ENCODE assay signal across 33 cellular contexts in genomic region chr17:69565447-69565846, GRCh38.
DNase-seq lines count a peak whose midpoint lies in the region; ATAC-seq and TF ChIP-seq lines count a peak whose summit lies in the region.
"Had no signal": no experiment of that assay in that cellular context is flagged by ENCODE, and none has a peak within 500 bp of the region (broad histone marks: within the 10 kb centered on the region; RNA-seq: fewer than 3 reads in every experiment).

No MANE protein-coding gene starts in this region.

- no peaks in the 10 kb centered on the region for H3K27me3 ChIP-seq in neural progenitor cell
- H3K27me3 ChIP-seq: BLaER1; BLaER1 treated with 17β-estradiol and CSF1 and Interleukin-3, amounts not matched to agents 10 nM and 100 nM had no signal

- DNase-seq in T-helper 17 cell (no peak), neural crest cell (ENCODE audit: low read depth, low spot score) (no peak), neural progenitor cell (ENCODE audit: low spot score) (no peak)
- DNase-seq in effector CD4-positive, alpha-beta T cell, result no peak
- DNase-seq in activated CD4-positive, alpha-beta T cell treated with anti-CD3 and anti-CD28 coated beads, Interleukin-2, amount 50 U/mL, for 4 hours, result no peak
- DNase-seq: 8988T; ACHN; AML-193; BE2C; C1 segment of cervical spinal cord; Caco-2; Calu3; CD4-positive, alpha-beta memory T cell; CD4-positive, alpha-beta T cell; CD4-positive, CD25-positive, alpha-beta regulatory T cell; CD8-positive, alpha-beta memory T cell; CD8-positive, alpha-beta T cell; COR-L47; DMS 273 treated with DMSO at 0.1 percent for 48 hours; DMS153; DMS53; DMS79; DMS79 treated with DMSO at 0.1 percent for 48 hours; DND-41; EL had no signal

- no peaks in the 10 kb centered on the region for H3K79me2 ChIP-seq in neural progenitor cell (ENCODE audit: low read depth)

- H3K4me1 Mint-ChIP-seq in T-helper 17 cell (peaks cover 2% of the 10 kb centered on the region), neural crest cell (no peaks in the 10 kb centered on the region), neural progenitor cell (no peaks in the 10 kb centered on the region)

- no peak overlapping the region for H3K4me3 ChIP-seq in neural progenitor cell
- H3K4me3 ChIP-seq: A549; BLaER1; BLaER1 treated with 17β-estradiol and CSF1 and Interleukin-3, amounts not matched to agents 10 nM and 100 nM had no signal

- H3K9me3 Mint-ChIP-seq in neural crest cell (no peaks in the 10 kb centered on the region), neural progenitor cell (no peaks in the 10 kb centered on the region)
- H3K9me3 Mint-ChIP-seq: CD4-positive, alpha-beta T cell; CD4-positive, CD25-positive, alpha-beta regulatory T cell; CD8-positive, alpha-beta memory T cell; CD8-positive, alpha-beta T cell had no signal

- no peaks in the 10 kb centered on the region for H3K36me3 ChIP-seq in neural progenitor cell
- H3K36me3 ChIP-seq: BE2C; BLaER1; BLaER1 treated with 17β-estradiol and CSF1 and Interleukin-3, amounts not matched to agents 10 nM and 100 nM had no signal

- H3K27me3 Mint-ChIP-seq in T-helper 17 cell (peaks cover 22% of the 10 kb centered on the region), neural crest cell (ENCODE audit: low read depth) (peaks cover 5% of the 10 kb centered on the region), neural progenitor cell (ENCODE audit: insufficient read depth, low read depth) (no peaks in the 10 kb centered on the region)
- H3K27me3 Mint-ChIP-seq: CD4-positive, alpha-beta T cell had no signal

- ATAC-seq in T-helper 17 cell (no peak), HG02852 (IDR thresholded peaks at IDR 0.05; ENCODE audit: unreplicated experiment) (no peak)
- ATAC-seq: A549; CD8-positive, alpha-beta T cell had no signal

- no peaks in the 10 kb centered on the region for H3F3A ChIP-seq in neural progenitor cell (ENCODE audit: low read depth)

- H3K27ac Mint-ChIP-seq in T-helper 17 cell (no peak overlapping the region), neural crest cell (ENCODE audit: unreplicated experiment) (no peak overlapping the region), neural progenitor cell (no peak overlapping the region)
- H3K27ac Mint-ChIP-seq: B cell; CD14-positive monocyte; CD4-positive, alpha-beta memory T cell; CD4-positive, alpha-beta T cell; CD4-positive, CD25-positive, alpha-beta regulatory T cell; CD8-positive, alpha-beta memory T cell; CD8-positive, alpha-beta T cell had no signal

- no peak overlapping the region for H2AFZ ChIP-seq in neural progenitor cell (replicated peaks)

- H3K4me3 Mint-ChIP-seq in T-helper 17 cell, result peak overlapping the region; percentile 33
- H3K4me3 Mint-ChIP-seq in neural crest cell, result peak overlapping the region; percentile 3
- H3K4me3 Mint-ChIP-seq in neural progenitor cell, result peak overlapping the region; percentile 7
- H3K4me3 Mint-ChIP-seq: B cell; CD14-positive monocyte; CD4-positive, alpha-beta memory T cell; CD4-positive, alpha-beta T cell; CD4-positive, CD25-positive, alpha-beta regulatory T cell; CD8-positive, alpha-beta memory T cell; CD8-positive, alpha-beta T cell had no signal

- no peak overlapping the region for H3K4me2 ChIP-seq in neural progenitor cell
- H3K4me2 ChIP-seq: A549; BLaER1; BLaER1 treated with 17β-estradiol and CSF1 and Interleukin-3, amounts not matched to agents 10 nM and 100 nM had no signal

- H3K4me1 ChIP-seq in neural progenitor cell, result no peaks in the 10 kb centered on the region
- H3K4me1 ChIP-seq: A549, BE2C, Caco-2 had no signal

- H3K9me3 ChIP-seq in T-helper 17 cell (ENCODE audit: control insufficient read depth, low read length, poor library complexity, severe bottlenecking) (no peaks in the 10 kb centered on the region), neural progenitor cell (ENCODE audit: low read depth) (no peaks in the 10 kb centered on the region)
- H3K9me3 ChIP-seq: A549, BE2C, Caco-2 had no signal

- TF ChIP-seq CTCF in neural crest cell (conservative IDR thresholded peaks at IDR 0.05) (no peak), neural progenitor cell (IDR thresholded peaks at IDR 0.05) (no peak)

- no peaks in the 10 kb centered on the region for H4K20me1 ChIP-seq in neural progenitor cell (ENCODE audit: low read depth)
- H4K20me1 ChIP-seq: BLaER1; BLaER1 treated with 17β-estradiol and CSF1 and Interleukin-3, amounts not matched to agents 10 nM and 100 nM had no signal

- no peak overlapping the region for H3K9ac ChIP-seq in neural progenitor cell
- H3K9ac ChIP-seq: BLaER1; BLaER1 treated with 17β-estradiol and CSF1 and Interleukin-3, amounts not matched to agents 10 nM and 100 nM had no signal

- no peak overlapping the region for H3K27ac ChIP-seq in neural progenitor cell
- H3K27ac ChIP-seq: 22Rv1; A549; BLaER1; BLaER1 treated with 17β-estradiol and CSF1 and Interleukin-3, amounts not matched to agents 10 nM and 100 nM; C4-2B had no signal

- H3K36me3 Mint-ChIP-seq in T-helper 17 cell (ENCODE audit: low read depth) (no peaks in the 10 kb centered on the region), neural crest cell (ENCODE audit: low read depth) (no peaks in the 10 kb centered on the region), neural progenitor cell (no peaks in the 10 kb centered on the region)
- H3K36me3 Mint-ChIP-seq: CD14-positive monocyte; CD4-positive, alpha-beta memory T cell; CD4-positive, CD25-positive, alpha-beta regulatory T cell; CD8-positive, alpha-beta T cell had no signal
